Comparison of ENCODE assay signal across 8 cellular contexts in the genomic region with DNA sequence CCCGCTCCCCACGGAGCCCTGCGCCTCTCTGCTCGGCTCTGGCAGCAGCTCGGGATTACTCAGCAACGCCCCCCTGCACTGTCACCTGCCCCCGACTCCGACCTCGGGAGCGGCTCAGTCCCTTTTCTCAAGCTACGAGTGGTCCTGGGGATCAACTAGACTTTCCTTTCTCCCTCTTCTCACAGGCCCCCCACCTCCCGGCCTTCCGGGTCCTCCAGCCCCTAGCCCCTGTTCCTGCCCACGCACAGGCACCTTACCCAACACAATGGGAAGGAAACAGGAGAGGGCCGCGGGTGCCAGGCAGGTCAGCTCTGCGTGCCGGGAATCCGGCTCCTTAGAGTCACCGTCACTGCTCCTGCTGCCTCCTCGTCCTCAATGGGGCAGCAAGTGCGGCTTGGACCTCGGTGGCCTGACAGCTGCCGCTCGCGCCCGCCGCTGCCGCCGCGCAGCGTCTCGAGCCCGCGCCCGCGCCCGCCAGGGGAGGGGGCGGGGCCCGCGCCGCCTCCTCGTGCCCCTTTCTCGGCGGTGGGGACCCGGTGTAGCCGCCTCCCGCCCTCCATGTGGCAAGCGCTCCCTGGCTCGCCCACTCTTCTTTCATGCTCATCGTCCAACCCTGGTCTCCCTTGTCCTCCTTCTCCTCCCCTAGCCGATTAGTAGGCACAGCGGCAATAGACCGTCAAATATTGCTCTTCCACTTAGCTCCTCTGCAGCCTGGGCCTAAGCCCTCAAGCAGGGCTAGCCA. TPM values are rescaled to one million over a fixed set of nuclear protein-coding genes. Genes with fewer than 3 reads are reported as not detected.
DNase-seq lines count a peak whose midpoint lies in the region; ATAC-seq and TF ChIP-seq lines count a peak whose summit lies in the region.

A gene with protein sequence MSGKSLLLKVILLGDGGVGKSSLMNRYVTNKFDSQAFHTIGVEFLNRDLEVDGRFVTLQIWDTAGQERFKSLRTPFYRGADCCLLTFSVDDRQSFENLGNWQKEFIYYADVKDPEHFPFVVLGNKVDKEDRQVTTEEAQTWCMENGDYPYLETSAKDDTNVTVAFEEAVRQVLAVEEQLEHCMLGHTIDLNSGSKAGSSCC (minus strand): TSS at position 455 of the 742 bp plus-strand sequence. CDS start 6,473 bp downstream, outside the sequence.

- H3K36me3 ChIP-seq in body of pancreas (replicated peaks in 1 of 2; ENCODE audit: insufficient read depth in 1 of 2, low read depth in 2 of 2): no peaks in the 10 kb centered on the region
- no peaks in the 10 kb centered on the region for H3K36me3 ChIP-seq in iPS-18a (ENCODE audit: control insufficient read depth, low read depth, low read length)
- no peaks in the 10 kb centered on the region for H3K36me3 ChIP-seq in sigmoid colon

- TF ChIP-seq CTCF in body of pancreas (IDR thresholded peaks at IDR 0.05): no peak
- TF ChIP-seq CTCF in sigmoid colon (IDR thresholded peaks at IDR 0.05): no peak

- H3K9ac ChIP-seq in iPS-18a (ENCODE audit: low read length): no peak within 1 kb of the TSS

- DNase-seq in DMS114 treated with DMSO at 0.1 percent for 48 hours (lab: John Stamatoyannopoulos, UW; ENCODE audit: unreplicated experiment) (peak; percentile 39), T-helper 1 cell (peak in 3 of 5 donors; percentile 4 to 16 (median 8)), body of pancreas (peak; percentile 20 to 78 (median 56)), sigmoid colon (peak; percentile 89), MV-4-11 (lab: John Stamatoyannopoulos, UW) (no peak)
- peak; percentile 53 for DNase-seq in Jurkat, Clone E6-1 (ENCODE audit: low read depth, low spot score)

- peak; percentile 76 for ATAC-seq in GM21528 (IDR thresholded peaks at IDR 0.05; ENCODE audit: low FRiP score, unreplicated experiment)
- ATAC-seq in body of pancreas: peak; percentile 91

- intact Hi-C loops in body of pancreas (cut with DNase I): no loop called here
- intact Hi-C loops in sigmoid colon (cut with DNase I): loop anchor here (5.0 kb wide), 1 partner anchor 145 kb away; a partner anchor contains a TSS

- peak in 2 of 3 donors; percentile 14 to 21 for TF ChIP-seq POLR2A in body of pancreas (IDR thresholded peaks at IDR 0.05)
- no peak for TF ChIP-seq POLR2A in sigmoid colon (IDR thresholded peaks at IDR 0.05)

- H3K27ac ChIP-seq in body of pancreas: peak within 1 kb of the TSS in 1 of 4 donors; percentile 39
- H3K27ac ChIP-seq in iPS-18a (ENCODE audit: low read length): no peak within 1 kb of the TSS
- H3K27ac ChIP-seq in sigmoid colon: peak within 1 kb of the TSS; percentile 82 to 88 (median 86)

- H3K4me3 ChIP-seq in Jurkat, Clone E6-1 (ENCODE audit: low read length): peak within 1 kb of the TSS; percentile 61
- H3K4me3 ChIP-seq in body of pancreas (peak within 1 kb of the TSS in 1 of 2 donors; percentile 37), iPS-18a (ENCODE audit: low read length) (peak within 1 kb of the TSS; percentile 79), sigmoid colon (peak within 1 kb of the TSS; percentile 55 to 67 (median 64))

- H3K27me3 ChIP-seq in body of pancreas: no peaks in the 10 kb centered on the region
- peaks cover 31% of the 10 kb centered on the region for H3K27me3 ChIP-seq in iPS-18a (ENCODE audit: control insufficient read depth, insufficient read depth, low read length)
- H3K27me3 ChIP-seq in sigmoid colon: peaks cover 0 to 3% (median 0%) of the 10 kb centered on the region in 3 donors

- WGBS in body of pancreas, 2 donors: 2 to 6% methylated on average over 14 to 23 of the region's 54 CpGs
- WGBS in sigmoid colon, 2 donors: 1% methylated on average over 54 of the region's 54 CpGs

- H3K9me3 ChIP-seq in body of pancreas: no peaks in the 10 kb centered on the region
- H3K9me3 ChIP-seq in iPS-18a (ENCODE audit: control insufficient read depth, low read depth, low read length): no peaks in the 10 kb centered on the region
- H3K9me3 ChIP-seq in sigmoid colon: no peaks in the 10 kb centered on the region

- H3K4me1 ChIP-seq in body of pancreas (peaks cover 4% of the 10 kb centered on the region), iPS-18a (ENCODE audit: control insufficient read depth, low read depth, low read length) (peaks cover 5% of the 10 kb centered on the region), sigmoid colon (peaks cover 0 to 29% (median 4%) of the 10 kb centered on the region in 4 donors)

- no peak for TF ChIP-seq EP300 in sigmoid colon (IDR thresholded peaks at IDR 0.05)

RNA-seq across cellular contexts. Expression of the gene that starts here (rescaled TPM):
- polyA plus RNA-seq in Jurkat, Clone E6-1 (2012; ENCODE audit: insufficient read depth, insufficient read length): 2.8 TPM
- total RNA-seq in body of pancreas: under 1 TPM; 0.66 to 0.78 TPM
- 10 to 100 TPM in 3 of 4 donors, 1 to 10 TPM in 1; 9.2 to 18.8 (median 12.6) TPM for total RNA-seq in sigmoid colon
- polyA plus RNA-seq in sigmoid colon: under 1 TPM; under 0.01 to 0.64 (median 0.23) TPM

Comparison
In these comparisons a context has a peak if more than half of its experiments do, and no peak if none do; other contexts are left out.
1. RNA of the gene that starts here (total RNA-seq): 9.2 to 18.8 TPM in sigmoid colon; 0.66 to 0.78 TPM in body of pancreas; every median in the first group is over 4 times any median in the second.
2. Peak in DNase-seq and ATAC-seq in body of pancreas; RNA of the gene not detected or under 1 TPM.
3. POLR2A ChIP-seq: peak in body of pancreas (2 of 3); none in sigmoid colon (0 of 2).